In genomic region chr6:82248233-82248735, GRCh38 we compare ENCODE assay signal across 8 cellular contexts. TPM values are rescaled to one million over a fixed set of nuclear protein-coding genes. Genes with fewer than 3 reads are reported as not detected.
DNase-seq lines count a peak whose midpoint lies in the region; ATAC-seq and TF ChIP-seq lines count a peak whose summit lies in the region.

No MANE protein-coding gene starts in this region.

- no peak for TF ChIP-seq POLR2A in adrenal gland (IDR thresholded peaks at IDR 0.05)

- peaks cover 42% of the 10 kb centered on the region for H3K79me2 ChIP-seq in Loucy (ENCODE audit: insufficient read depth, low read length)

- no peaks in the 10 kb centered on the region for H3K9me3 ChIP-seq in cardiac muscle cell (ENCODE audit: low read depth)
- H3K9me3 ChIP-seq in Loucy (ENCODE audit: insufficient read depth, low read depth, low read length), result no peaks in the 10 kb centered on the region
- H3K9me3 ChIP-seq in adrenal gland (replicated peaks in 1 of 3), result no peaks in the 10 kb centered on the region
- H3K9me3 ChIP-seq in iPS-18c (ENCODE audit: control insufficient read depth, insufficient read depth, low read length), result no peaks in the 10 kb centered on the region

- H3K4me2 ChIP-seq in Loucy (ENCODE audit: low read depth, low read length, poor library complexity, severe bottlenecking), result peak overlapping the region; percentile 99

- intact Hi-C loops in Right ventricle myocardium superior (cut with DNase I) (loop anchor here (10.0 kb wide), 1 partner anchor 947 kb away; the partner anchor contains the start of genes PGM3 and RWDD2A), adrenal gland (cut with DNase I) (no loop called here)

- peaks cover 28% of the 10 kb centered on the region for H4K20me1 ChIP-seq in Loucy (ENCODE audit: insufficient read depth, low read length, poor library complexity, severe bottlenecking)

- H3K36me3 ChIP-seq in cardiac muscle cell (no peaks in the 10 kb centered on the region), Loucy (ENCODE audit: insufficient read depth, low read length) (no peaks in the 10 kb centered on the region), adrenal gland (replicated peaks in 1 of 2) (no peaks in the 10 kb centered on the region)

- DNase-seq in cardiac muscle cell (ENCODE audit: low read depth in 1 of 2, low spot score in 1 of 2) (peak in 1 of 2 donors; percentile 41), Right ventricle myocardium superior (no peak), HCEC 1CT (peak; percentile 39), adrenal gland (peak in 1 of 7 donors; percentile 14), NCI-H1105 treated with DMSO at 0.1 percent for 48 hours (lab: John Stamatoyannopoulos, UW) (no peak)

- H3K9me2 ChIP-seq in Loucy (replicated peaks; ENCODE audit: low read depth, low read length), result no peaks in the 10 kb centered on the region

- TF ChIP-seq CTCF in cardiac muscle cell (IDR thresholded peaks at IDR 0.05; ENCODE audit: low read depth, low read length) (no peak), Loucy (conservative IDR thresholded peaks at IDR 0.05; ENCODE audit: low read length) (no peak), adrenal gland (IDR thresholded peaks at IDR 0.05) (no peak)

- no peaks in the 10 kb centered on the region for H3F3A ChIP-seq in Loucy (ENCODE audit: low read depth)

- H3K27me3 ChIP-seq in cardiac muscle cell (no peaks in the 10 kb centered on the region), Loucy (ENCODE audit: insufficient read depth, low read length, poor library complexity, severe bottlenecking) (no peaks in the 10 kb centered on the region), adrenal gland (no peaks in the 10 kb centered on the region)

- H3K4me1 ChIP-seq in cardiac muscle cell (ENCODE audit: low read depth) (peaks cover 18% of the 10 kb centered on the region), Loucy (ENCODE audit: insufficient read depth, low read length, poor library complexity, severe bottlenecking) (peaks cover 42% of the 10 kb centered on the region), adrenal gland (replicated peaks in 1 of 2) (peaks cover 30 to 44% of the 10 kb centered on the region in 2 donors)

- H3K27ac ChIP-seq in cardiac muscle cell, result peak overlapping the region; percentile 98
- H3K27ac ChIP-seq in adrenal gland, result peak overlapping the region; percentile 94 to 99 (median 97)
- peak overlapping the region; percentile 23 to 99 (median 92) for H3K27ac ChIP-seq in skin epidermis

- H3K4me3 ChIP-seq in cardiac muscle cell (peak overlapping the region; percentile 68), Loucy (ENCODE audit: low read length, poor library complexity, severe bottlenecking) (peak overlapping the region; percentile 79), adrenal gland (peak overlapping the region in 2 of 4 donors; percentile 83 to 94), iPS-18c (ENCODE audit: insufficient read depth, low read depth, low read length) (peak overlapping the region; percentile 87), skin epidermis (peak overlapping the region; percentile 67 to 98 (median 84))

- 31 to 43% (median 39%) methylated on average over 11 of the region's 11 CpGs for WGBS in adrenal gland, 4 donors

- peak overlapping the region; percentile 97 for H2AFZ ChIP-seq in Loucy (ENCODE audit: low read length)

- ATAC-seq in Right ventricle myocardium superior (ENCODE audit: poor library complexity), result no peak

- peak overlapping the region; percentile 80 for H3K9ac ChIP-seq in Loucy (ENCODE audit: low read depth, low read length, poor library complexity, severe bottlenecking)

RNA-seq across cellular contexts. Expression of gene IBTK, which starts 0.7 kb away (rescaled TPM):
- total RNA-seq in cardiac muscle cell (19.6 and 20.2 TPM in 2 replicates), Right ventricle myocardium superior (25.6 TPM), adrenal gland (10 to 100 TPM; 26.7 to 73.3 (median 51.3) TPM)
- polyA plus RNA-seq in cardiac muscle cell (13.9 and 14.9 TPM in 2 replicates), adrenal gland (10 to 100 TPM; 34.7 to 74.8 (median 43.1) TPM)
